18 cellular contexts compared by ENCODE assay signal in genomic region chr7:75943864-75944263, GRCh38. TPM values are rescaled to one million over a fixed set of nuclear protein-coding genes. Genes with fewer than 3 reads are reported as not detected.
DNase-seq lines count a peak whose midpoint lies in the region; ATAC-seq and TF ChIP-seq lines count a peak whose summit lies in the region.
"Had no signal": no experiment of that assay in that cellular context is flagged by ENCODE, and none has a peak within 500 bp of the region (broad histone marks: within the 10 kb centered on the region; RNA-seq: fewer than 3 reads in every experiment).

No MANE protein-coding gene starts in this region.

- peaks cover 8% of the 10 kb centered on the region; the same call in 1 of the 2 replicates for H3K36me3 Mint-ChIP-seq in WTC11
- H3K36me3 Mint-ChIP-seq: natural killer cell treated with Interleukin-12 subunit alpha and Interleukin-12 subunit beta and Interleukin-15 and Interleukin-18, amount 100 ng/mL, for 72 hours had no signal

- H3K9me2 ChIP-seq in PC-3 (replicated peaks; ENCODE audit: low read length): no peaks in the 10 kb centered on the region

- CTCF ChIA-PET in PC-3 (lab: Charles Lee) (no interaction called here), WTC11 (lab: Charles Lee) (no interaction called here)

- no peaks in the 10 kb centered on the region for H4K20me1 ChIP-seq in PC-3 (ENCODE audit: low read length)

- peak overlapping the region; percentile 26; the same call in 1 of the 2 replicates for H3K4me2 ChIP-seq in PC-3 (ENCODE audit: low read length)

- peak overlapping the region; percentile 87 for H3K27ac ChIP-seq in PC-3 (ENCODE audit: low read length)
- H3K27ac ChIP-seq in esophagus squamous epithelium: peak overlapping the region; percentile 81 to 90 (median 86)
- H3K27ac ChIP-seq in gastrocnemius medialis: peak overlapping the region in 3 of 4 donors; percentile 76 to 90 (median 83)
- H3K27ac ChIP-seq in brain microvascular endothelial cell: no peak overlapping the region
- H3K27ac ChIP-seq: C4-2B, coronary artery, SJSA1 had no signal

- H3K4me1 ChIP-seq in PC-3 (ENCODE audit: insufficient read depth, low read length) (peaks cover 26% of the 10 kb centered on the region), esophagus squamous epithelium (peaks cover 16 to 63% (median 26%) of the 10 kb centered on the region in 3 donors), gastrocnemius medialis (peaks cover 37 to 53% of the 10 kb centered on the region in 2 donors)

- peaks cover 13% of the 10 kb centered on the region for H3K79me2 ChIP-seq in PC-3 (ENCODE audit: low read length)

- peak overlapping the region; percentile 22; the same call in 1 of the 2 replicates for H2AFZ ChIP-seq in PC-3 (ENCODE audit: low read length)

- H3K4me3 Mint-ChIP-seq in WTC11: no peak overlapping the region
- H3K4me3 Mint-ChIP-seq: activated naive CD8-positive, alpha-beta T cell treated with anti-CD3 and anti-CD28 coated beads, Interleukin-2, amount 50 U/mL, for 24 hours; stimulated activated naive B cell treated with anti-CD40 and anti-IgM and Interleukin-4, amounts not matched to agents 10 μg/mL and 1 μg/mL and 100 μg/mL, for 72 hours had no signal

- TF ChIP-seq CTCF in PC-3 (conservative IDR thresholded peaks at IDR 0.05; ENCODE audit: low read depth, low read length) (no peak), esophagus squamous epithelium (IDR thresholded peaks at IDR 0.05) (no peak), gastrocnemius medialis (IDR thresholded peaks at IDR 0.05 in 4 of 5, conservative IDR thresholded peaks at IDR 0.05 in 1 of 5) (no peak), WTC11 (IDR thresholded peaks at IDR 0.05) (no peak), brain microvascular endothelial cell (IDR thresholded peaks at IDR 0.05; ENCODE audit: low read depth, low read length, missing control alignments) (no peak)

- peaks cover 6% of the 10 kb centered on the region for H3F3A ChIP-seq in PC-3 (ENCODE audit: low read length, unreplicated experiment)

- no peak overlapping the region for H3K27ac Mint-ChIP-seq in WTC11
- H3K27ac Mint-ChIP-seq: activated naive CD8-positive, alpha-beta T cell treated with anti-CD3 and anti-CD28 coated beads, Interleukin-2, amount 50 U/mL, for 24 hours; stimulated activated naive B cell treated with anti-CD40 and anti-IgM and Interleukin-4, amounts not matched to agents 10 μg/mL and 1 μg/mL and 100 μg/mL, for 72 hours had no signal

- no peaks in the 10 kb centered on the region for H3K27me3 Mint-ChIP-seq in WTC11 (ENCODE audit: low read depth)
- H3K27me3 Mint-ChIP-seq: activated naive CD8-positive, alpha-beta T cell treated with anti-CD3 and anti-CD28 coated beads, Interleukin-2, amount 50 U/mL, for 24 hours; natural killer cell treated with Interleukin-12 subunit alpha and Interleukin-12 subunit beta and Interleukin-15 and Interleukin-18, amount 100 ng/mL, for 72 hours; stimulated activated naive B cell treated with anti-CD40 and anti-IgM and Interleukin-4, amounts not matched to agents 10 μg/mL and 1 μg/mL and 100 μg/mL, for 72 hours had no signal

- H3K4me3 ChIP-seq in PC-3 (ENCODE audit: low read length) (no peak overlapping the region), esophagus squamous epithelium (no peak overlapping the region), gastrocnemius medialis (no peak overlapping the region), brain microvascular endothelial cell (ENCODE audit: low read depth, low read length) (no peak overlapping the region)
- H3K4me3 ChIP-seq: coronary artery, SJSA1 had no signal

- H3K9me3 Mint-ChIP-seq in WTC11: no peaks in the 10 kb centered on the region
- H3K9me3 Mint-ChIP-seq: activated naive CD8-positive, alpha-beta T cell treated with anti-CD3 and anti-CD28 coated beads, Interleukin-2, amount 50 U/mL, for 24 hours; natural killer cell treated with Interleukin-12 subunit alpha and Interleukin-12 subunit beta and Interleukin-15 and Interleukin-18, amount 100 ng/mL, for 72 hours; stimulated activated naive B cell treated with anti-CD40 and anti-IgM and Interleukin-4, amounts not matched to agents 10 μg/mL and 1 μg/mL and 100 μg/mL, for 72 hours had no signal

- H3K9me3 ChIP-seq in PC-3 (ENCODE audit: low read length) (no peaks in the 10 kb centered on the region), esophagus squamous epithelium (no peaks in the 10 kb centered on the region), gastrocnemius medialis (no peaks in the 10 kb centered on the region)
- H3K9me3 ChIP-seq: SJSA1 had no signal

- no TSS peak for BruUV-seq in PC-3 (replicated peaks; lab: Mats Ljungman, UMichigan)

- TF ChIP-seq POLR2A in esophagus squamous epithelium (IDR thresholded peaks at IDR 0.05) (no peak), gastrocnemius medialis (IDR thresholded peaks at IDR 0.05) (peak in 1 of 2 donors; percentile 27)

- POLR2A ChIA-PET in PC-3 (lab: Charles Lee; ENCODE audit: unreplicated experiment) (no interaction called here), WTC11 (lab: Charles Lee) (no interaction called here)

- H3K36me3 ChIP-seq in PC-3 (ENCODE audit: low read depth, low read length) (0 out of 2 replicates have a peak, but pooled peaks cover 2% of the 10 kb centered on the region), esophagus squamous epithelium (peaks cover 0 to 25% (median 6%) of the 10 kb centered on the region in 3 donors), gastrocnemius medialis (no peaks in the 10 kb centered on the region), brain microvascular endothelial cell (replicated peaks) (no peaks in the 10 kb centered on the region)

- WGBS in esophagus squamous epithelium, 2 donors: 54 to 65% methylated on average over 5 of the region's 6 CpGs

- DNase-seq in EL (peak; percentile 35), PC-3 (peak; percentile 91), esophagus squamous epithelium (lab: John Stamatoyannopoulos, UW) (no peak), gastrocnemius medialis (peak in 1 of 2 donors; percentile 54), WTC11 (ENCODE audit: low spot score) (no peak), brain microvascular endothelial cell (no peak), activated gamma-delta T cell treated with Interleukin-2 at 50 U/mL for 16 hours (no peak)
- DNase-seq: activated naive CD8-positive, alpha-beta T cell treated with anti-CD3 and anti-CD28 coated beads, Interleukin-2, amount 50 U/mL, for 24 hours; foreskin melanocyte; NCI-H1930; retina; stimulated activated CD4-positive, alpha-beta T cell treated with anti-CD3 and anti-CD28 coated beads, Interleukin-4, amount 100 ng/mL, for 1 hour; stimulated activated naive B cell treated with anti-CD40 and anti-IgM and Interleukin-4, amounts not matched to agents 10 μg/mL and 1 μg/mL and 100 μg/mL, for 72 hours had no signal

- no peaks in the 10 kb centered on the region for H3K4me1 Mint-ChIP-seq in WTC11

- in situ Hi-C loops in gastrocnemius medialis (cut with MboI; ENCODE audit: low sequenced_read_pairs in 4 of 4) (no loop called here), brain microvascular endothelial cell (cut with HindIII; ENCODE audit: low pct_ligation_motif_present, low sequenced_read_pairs) (no loop called here)

- intact Hi-C loops in PC-3 (cut with micrococcal nuclease) (loop anchor here (1.0 to 10.0 kb wide), 2 partner anchors 10 to 169 kb away; partner anchors contain the start of gene CCL26), esophagus squamous epithelium (cut with DNase I) (no loop called here), gastrocnemius medialis (cut with DNase I; ENCODE audit: low total_unique reads) (no loop called here)

- H3K27me3 ChIP-seq in PC-3 (ENCODE audit: low read length) (no peaks in the 10 kb centered on the region), esophagus squamous epithelium (no peaks in the 10 kb centered on the region), gastrocnemius medialis (no peaks in the 10 kb centered on the region), brain microvascular endothelial cell (replicated peaks) (no peaks in the 10 kb centered on the region)
- H3K27me3 ChIP-seq: SJSA1 had no signal

- ATAC-seq in PC-3: peak; percentile 99
- ATAC-seq in gastrocnemius medialis: peak in 1 of 2 donors; percentile 15
- no peak for ATAC-seq in WTC11
- no peak for ATAC-seq in GM19397 (IDR thresholded peaks at IDR 0.05; ENCODE audit: unreplicated experiment)
- ATAC-seq: activated naive CD8-positive, alpha-beta T cell treated with anti-CD3 and anti-CD28 coated beads, Interleukin-2, amount 50 U/mL, for 24 hours; natural killer cell treated with Interleukin-12 subunit alpha and Interleukin-12 subunit beta and Interleukin-15 and Interleukin-18, amount 100 ng/mL, for 72 hours; stimulated activated naive B cell treated with anti-CD40 and anti-IgM and Interleukin-4, amounts not matched to agents 10 μg/mL and 1 μg/mL and 100 μg/mL, for 72 hours had no signal

- H3K9ac ChIP-seq in PC-3 (ENCODE audit: low read length): peak overlapping the region; percentile 51

TF ChIP-seq in WTC11, 78 proteins besides CTCF, POLR2A, EP300 and RAD21 (continues in another document):
- no peak for TF ChIP-seq ZNF512 (CRISPR knock-in tag; IDR thresholded peaks at IDR 0.05; ENCODE audit: borderline replicate concordance)

RNA-seq across cellular contexts. Expression of gene POR, which starts 28.9 kb away (rescaled TPM):
- total RNA-seq in PC-3 (2014; rRNA removed) (112 and 119 TPM in 2 replicates), esophagus squamous epithelium (100 to 1,000 TPM in 1 of 4 donors, 10 to 100 TPM in 3; 71.0 to 116 (median 81.6) TPM), gastrocnemius medialis (100 to 1,000 TPM in 3 of 4 donors, 10 to 100 TPM in 1; 85.7 to 218 (median 115) TPM), WTC11 (2021) (151 to 178 TPM (median 169 TPM) in 3 replicates)

RNA-seq across cellular contexts. Expression of gene TMEM120A, which starts 50.5 kb away (rescaled TPM):
- total RNA-seq in PC-3 (2014; rRNA removed): 17.9 and 18.6 TPM in 2 replicates
- 10 to 100 TPM; 14.4 to 53.9 (median 20.1) TPM for total RNA-seq in esophagus squamous epithelium
- 10 to 100 TPM; 21.3 to 56.7 (median 38.2) TPM for total RNA-seq in gastrocnemius medialis
- total RNA-seq in WTC11 (2021): 20.1 to 23.0 TPM (median 21.9 TPM) in 3 replicates

Comparison
In these comparisons a context has a peak if more than half of its experiments do, and no peak if none do; other contexts are left out.
1. DNase-seq: peak in EL (single experiment) and PC-3 (single experiment); none in esophagus squamous epithelium (single experiment), WTC11 (single experiment), brain microvascular endothelial cell (single experiment) and activated gamma-delta T cell treated with Interleukin-2 at 50 U/mL for 16 hours (single experiment).